14 cellular contexts compared by ENCODE assay signal in the genomic region with DNA sequence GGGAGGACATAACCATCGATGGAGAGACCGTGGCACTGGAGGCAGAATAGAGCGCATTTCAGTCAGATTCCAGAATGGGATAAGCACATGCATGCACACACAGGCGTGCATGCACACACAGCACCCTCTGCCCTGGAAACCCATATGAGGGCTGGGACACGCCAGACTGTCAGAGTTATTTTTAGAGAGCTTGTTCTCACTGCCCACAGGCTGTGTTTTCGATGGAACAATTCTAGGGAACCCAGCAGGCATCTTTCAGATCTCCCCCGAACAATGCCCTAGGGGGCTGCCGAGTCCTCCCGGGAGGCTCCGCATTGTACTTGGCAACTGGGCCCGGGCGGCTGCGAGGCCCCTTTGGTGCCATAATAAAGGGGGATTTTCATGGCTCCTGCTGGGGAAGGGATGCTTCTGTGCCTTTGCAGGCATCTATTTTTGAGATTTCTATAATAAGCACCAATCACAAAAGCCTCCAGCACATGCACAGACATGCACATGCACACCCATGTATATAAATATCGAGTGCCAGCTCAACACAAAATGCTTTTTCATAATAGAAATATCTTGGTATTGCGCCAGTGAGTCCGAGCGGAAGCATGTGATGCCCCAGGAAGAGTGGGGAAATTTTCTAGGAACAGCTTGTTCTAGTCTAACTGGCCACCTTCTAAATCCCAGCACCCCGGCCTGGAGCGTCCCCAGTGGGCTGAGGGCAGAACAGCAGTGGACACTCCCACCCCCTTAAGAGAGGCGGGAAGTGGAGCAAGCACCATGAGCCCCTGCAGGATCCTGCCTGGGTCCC.
A peak's percentile ranks its signal among the peaks of the same experiment; 100 is the strongest.
DNase-seq lines count a peak whose midpoint lies in the region; ATAC-seq and TF ChIP-seq lines count a peak whose summit lies in the region.
"Had no signal": no experiment of that assay in that cellular context is flagged by ENCODE, and none has a peak within 500 bp of the region (broad histone marks: within the 10 kb centered on the region; RNA-seq: fewer than 3 reads in every experiment).

No MANE protein-coding gene starts in this region.

- POLR2A ChIA-PET in naive thymus-derived CD8-positive, alpha-beta T cell (lab: Charles Lee): no interaction called here

- H3K27me3 Mint-ChIP-seq in naive thymus-derived CD8-positive, alpha-beta T cell: no peaks in the 10 kb centered on the region
- H3K27me3 Mint-ChIP-seq in CD14-positive monocyte (ENCODE audit: low read depth in 3 of 3): peaks cover 0 to 4% (median 0%) of the 10 kb centered on the region in 3 donors
- H3K27me3 Mint-ChIP-seq: IgD-negative memory B cell had no signal

- H3K27me3 ChIP-seq in BLaER1: peaks cover 86% of the 10 kb centered on the region

- H3K27ac Mint-ChIP-seq in naive thymus-derived CD8-positive, alpha-beta T cell: no peak overlapping the region
- H3K27ac Mint-ChIP-seq in CD14-positive monocyte: no peak overlapping the region
- H3K27ac Mint-ChIP-seq: CD8-positive, alpha-beta T cell had no signal

- peak; percentile 55 for ATAC-seq in sciatic nerve
- no peak for ATAC-seq in naive thymus-derived CD8-positive, alpha-beta T cell
- ATAC-seq in GM19467 (IDR thresholded peaks at IDR 0.05; ENCODE audit: unreplicated experiment): no peak
- ATAC-seq: CD8-positive, alpha-beta T cell had no signal

- H3K9me3 Mint-ChIP-seq in naive thymus-derived CD8-positive, alpha-beta T cell: no peaks in the 10 kb centered on the region
- no peaks in the 10 kb centered on the region for H3K9me3 Mint-ChIP-seq in CD14-positive monocyte
- H3K9me3 Mint-ChIP-seq: CD8-positive, alpha-beta T cell; IgD-negative memory B cell; neural crest cell had no signal

- DNase-seq in amniotic epithelial cell (ENCODE audit: low read depth) (peak; percentile 49), fibroblast of the aortic adventitia (ENCODE audit: low read depth) (peak; percentile 56), sciatic nerve (ENCODE audit: low spot score) (no peak), D341Med (ENCODE audit: low spot score) (no peak), CD14-positive monocyte (ENCODE audit: low spot score) (no peak)
- DNase-seq in naive thymus-derived CD8-positive, alpha-beta T cell: no peak
- DNase-seq: CD8-positive, alpha-beta T cell; stimulated activated CD4-positive, alpha-beta T cell treated with anti-CD3 and anti-CD28 coated beads, Interleukin-4, amount 100 ng/mL, for 4 hours had no signal

- H3K36me3 ChIP-seq in BLaER1: peaks cover 51% of the 10 kb centered on the region
- H3K36me3 ChIP-seq: breast epithelium had no signal

- peaks cover 0 to 13% (median 0%) of the 10 kb centered on the region in 3 donors for H3K36me3 Mint-ChIP-seq in naive thymus-derived CD8-positive, alpha-beta T cell
- peaks cover 51 to 71% of the 10 kb centered on the region in 2 donors for H3K36me3 Mint-ChIP-seq in CD14-positive monocyte

- H3K4me3 Mint-ChIP-seq in naive thymus-derived CD8-positive, alpha-beta T cell: no peak overlapping the region
- no peak overlapping the region for H3K4me3 Mint-ChIP-seq in CD14-positive monocyte
- H3K4me3 Mint-ChIP-seq: CD8-positive, alpha-beta T cell; IgD-negative memory B cell; neural crest cell had no signal

- H3K4me2 ChIP-seq in BLaER1: peak overlapping the region; percentile 48

- H3K4me1 Mint-ChIP-seq in naive thymus-derived CD8-positive, alpha-beta T cell: peaks cover 0 to 3% (median under 1%) of the 10 kb centered on the region in 4 donors
- no peaks in the 10 kb centered on the region for H3K4me1 Mint-ChIP-seq in CD14-positive monocyte
- H3K4me1 Mint-ChIP-seq: IgD-negative memory B cell had no signal

- TF ChIP-seq CTCF in fibroblast of the aortic adventitia (IDR thresholded peaks at IDR 0.05; ENCODE audit: insufficient read depth, low read length) (peak; percentile 37), CD14-positive monocyte (IDR thresholded peaks at IDR 0.05) (no peak)

- no peak overlapping the region for H3K27ac ChIP-seq in BLaER1
- H3K27ac ChIP-seq: SK-N-MC had no signal

- intact Hi-C loops in sciatic nerve (cut with DNase I): no loop called here
- intact Hi-C loops in CD14-positive monocyte (cut with micrococcal nuclease): loop anchor here (5.0 to 10.0 kb wide), 2 partner anchors 501 to 503 kb away; no protein-coding TSS in a partner anchor

- H4K20me1 ChIP-seq in BLaER1: peaks cover 4% of the 10 kb centered on the region; the same call in 1 of the 2 replicates

- H3K9me3 ChIP-seq in BLaER1: no peaks in the 10 kb centered on the region
- H3K9me3 ChIP-seq: breast epithelium had no signal

- H3K4me1 ChIP-seq in BLaER1: peaks cover 18% of the 10 kb centered on the region
- H3K4me1 ChIP-seq: breast epithelium had no signal

- no peak overlapping the region for H3K4me3 ChIP-seq in BLaER1
- no peak overlapping the region for H3K4me3 ChIP-seq in fibroblast of the aortic adventitia (ENCODE audit: low read depth, low read length)
- H3K4me3 ChIP-seq: breast epithelium, SK-N-MC had no signal

- H3K9ac ChIP-seq in BLaER1: no peak overlapping the region

Comparison
In these comparisons a context has a peak if more than half of its experiments do, and no peak if none do; other contexts are left out.
1. DNase-seq: peak in amniotic epithelial cell (single experiment) and fibroblast of the aortic adventitia (single experiment); none in sciatic nerve (single experiment), naive thymus-derived CD8-positive, alpha-beta T cell (0 of 10), D341Med (single experiment) and CD14-positive monocyte (single experiment).